Comparison of ENCODE assay signal across 30 cellular contexts in genomic region chr1:152029937-152030211, GRCh38. TPM values are rescaled to one million over a fixed set of nuclear protein-coding genes. Genes with fewer than 3 reads are reported as not detected.
A peak's percentile ranks its signal among the peaks of the same experiment; 100 is the strongest.
DNase-seq lines count a peak whose midpoint lies in the region; ATAC-seq and TF ChIP-seq lines count a peak whose summit lies in the region.
"Had no signal": no experiment of that assay in that cellular context is flagged by ENCODE, and none has a peak within 500 bp of the region (broad histone marks: within the 10 kb centered on the region; RNA-seq: fewer than 3 reads in every experiment).

No MANE protein-coding gene starts in this region.

- TF ChIP-seq CTCF in MCF 10A (IDR thresholded peaks at IDR 0.05; ENCODE audit: unreplicated experiment) (no peak), breast epithelium (IDR thresholded peaks at IDR 0.05) (no peak), RWPE2 (IDR thresholded peaks at IDR 0.05; ENCODE audit: poor library complexity, severe bottlenecking) (no peak)

- no peaks in the 10 kb centered on the region for H3K27me3 Mint-ChIP-seq in MCF 10A (ENCODE audit: insufficient read depth, unreplicated experiment)

- CTCF ChIA-PET in MCF 10A (lab: Yijun Ruan, JAX) = interaction anchor here (0.6 to 4.3 kb wide), 7 partner anchors 12 to 182 kb away, joined by 3 to 31 read pairs (median 4); no protein-coding TSS in a partner anchor

- H3K36me3 ChIP-seq in breast epithelium (no peaks in the 10 kb centered on the region), RWPE2 (ENCODE audit: low read depth) (peaks cover 45% of the 10 kb centered on the region), esophagus (ENCODE audit: control insufficient read depth in 2 of 2, insufficient read depth in 2 of 2, low read length in 1 of 2) (peaks cover 10 to 19% of the 10 kb centered on the region in 2 donors)

- H3K27me3 ChIP-seq in breast epithelium (no peaks in the 10 kb centered on the region), RWPE2 (ENCODE audit: insufficient read depth, poor library complexity, severe bottlenecking) (no peaks in the 10 kb centered on the region), esophagus (ENCODE audit: control insufficient read depth in 1 of 2, insufficient read depth in 2 of 2, low read length in 2 of 2) (no peaks in the 10 kb centered on the region)
- H3K27me3 ChIP-seq: right atrium auricular region, upper lobe of right lung had no signal

- intact Hi-C loops in MCF 10A (cut with micrococcal nuclease) (no loop called here), breast epithelium (cut with DNase I; ENCODE audit: low total_unique reads) (no loop called here), head of caudate nucleus (cut with DNase I) (no loop called here)

- H3K4me3 ChIP-seq in breast epithelium (no peak overlapping the region), RWPE2 (ENCODE audit: severe bottlenecking) (no peak overlapping the region), esophagus (ENCODE audit: low read depth in 1 of 2, low read length in 2 of 2) (no peak overlapping the region)
- H3K4me3 ChIP-seq: GM23338, right atrium auricular region, upper lobe of right lung had no signal

- BruUV-seq in MCF 10A (replicated peaks; lab: Mats Ljungman, UMichigan) = no TSS peak

- H3K4me1 ChIP-seq in breast epithelium (peaks cover 0 to 6% of the 10 kb centered on the region in 2 donors), RWPE2 (ENCODE audit: insufficient read depth, poor library complexity, severe bottlenecking) (peaks cover 37% of the 10 kb centered on the region), esophagus (ENCODE audit: control insufficient read depth in 2 of 2, insufficient read depth in 2 of 2, low read length in 1 of 2) (no peaks in the 10 kb centered on the region)

- no peak for DNase-seq in MCF 10A (ENCODE audit: unreplicated experiment)
- no peak for DNase-seq in breast epithelium (ENCODE audit: low spot score in 2 of 2)
- no peak for DNase-seq in RWPE2 (ENCODE audit: low spot score)
- DNase-seq in DMS79 treated with DMSO at 0.1 percent for 48 hours (lab: John Stamatoyannopoulos, UW) = no peak
- no peak for DNase-seq in UCSD-AML1 (lab: John Stamatoyannopoulos, UW; ENCODE audit: unreplicated experiment)
- DNase-seq in CD1c-positive myeloid dendritic cell (ENCODE audit: extremely low spot score) = no peak
- no peak for DNase-seq in head of caudate nucleus
- DNase-seq: activated gamma-delta T cell treated with Interleukin-2 at 50 U/mL for 16 hours; amniotic stem cell; C1 segment of cervical spinal cord; effector CD4-positive, alpha-beta T cell; left colon; NCI-H1048; NCI-H1694 treated with DMSO at 0.1 percent for 48 hours; NCI-H2171; NCI-H510A treated with DMSO at 0.1 percent for 48 hours; NK-92 treated with Interleukin-12 subunit alpha and Interleukin-12 subunit beta, amount 100 ng/mL, for 24 hours; SHP77 treated with DMSO at 0.1 percent for 48 hours; stimulated activated CD4-positive, alpha-beta T cell treated with anti-CD3 and anti-CD28 coated beads, Interleukin-4, amount 100 ng/mL, for 1 hour; substantia nigra; T1000; upper lobe of right lung had no signal

- no peak for TF ChIP-seq POLR2A in breast epithelium (IDR thresholded peaks at IDR 0.05)

- 89 to 90% methylated on average over 4 of the region's 4 CpGs for WGBS in esophagus, 2 donors

- no peak for ATAC-seq in RWPE2 (ENCODE audit: low read depth)
- ATAC-seq: GM23338, left colon, WTC11 had no signal

- no peak overlapping the region for H3K27ac ChIP-seq in breast epithelium
- H3K27ac ChIP-seq in RWPE2 (ENCODE audit: poor library complexity, severe bottlenecking) = peak overlapping the region; percentile 97
- H3K27ac ChIP-seq in esophagus (ENCODE audit: low read depth in 2 of 2, low read length in 1 of 2) = peak overlapping the region; percentile 7 to 78
- H3K27ac ChIP-seq: right atrium auricular region had no signal

- H3K36me3 Mint-ChIP-seq in MCF 10A (ENCODE audit: insufficient read depth, unreplicated experiment) = peaks cover 50% of the 10 kb centered on the region

- no peaks in the 10 kb centered on the region for H3K9me3 Mint-ChIP-seq in MCF 10A (ENCODE audit: unreplicated experiment)
- H3K9me3 Mint-ChIP-seq: GM23338 had no signal

- no peaks in the 10 kb centered on the region for H3K9me3 ChIP-seq in breast epithelium
- H3K9me3 ChIP-seq in RWPE2 (ENCODE audit: severe bottlenecking) = no peaks in the 10 kb centered on the region
- H3K9me3 ChIP-seq in esophagus (ENCODE audit: control insufficient read depth in 2 of 2, insufficient read depth in 1 of 2, low read depth in 1 of 2, low read length in 1 of 2) = no peaks in the 10 kb centered on the region
- H3K9me3 ChIP-seq: right atrium auricular region, upper lobe of right lung had no signal

- peak overlapping the region; percentile 69 for H3K27ac Mint-ChIP-seq in MCF 10A (ENCODE audit: low read depth, unreplicated experiment)

- no peak overlapping the region for H3K4me3 Mint-ChIP-seq in MCF 10A (ENCODE audit: unreplicated experiment)
- H3K4me3 Mint-ChIP-seq: GM23338, neural crest cell, WTC11 had no signal

- H3K4me1 Mint-ChIP-seq in MCF 10A (ENCODE audit: insufficient read depth, unreplicated experiment) = peaks cover 53% of the 10 kb centered on the region

- POLR2A ChIA-PET in MCF 10A (lab: Yijun Ruan, JAX) = interaction anchor here (0.6 to 13.2 kb wide), 8 partner anchors 20 to 960 kb away, joined by 3 to 622 read pairs (median 7); no protein-coding TSS in a partner anchor

RNA-seq across cellular contexts. Expression of gene S100A11, which starts 6.9 kb away (rescaled TPM):
- total RNA-seq in MCF 10A (2022) (1,562 and 1,998 TPM in 2 replicates), breast epithelium (100 to 1,000 TPM; 220 to 325 (median 275) TPM)
- polyA plus RNA-seq in esophagus = over 10,000 TPM in 1 of 2 donors, 1,000 to 10,000 TPM in 1; 5,583 to 11,944 TPM

RNA-seq across cellular contexts. Expression of gene S100A10, which starts 36.2 kb away (rescaled TPM):
- total RNA-seq in MCF 10A (2022) (1,693 and 1,694 TPM in 2 replicates), breast epithelium (100 to 1,000 TPM in 1 of 3 donors, 10 to 100 TPM in 2; 70.4 to 156 (median 84.9) TPM)
- polyA plus RNA-seq in esophagus = 1,000 to 10,000 TPM; 1,247 to 2,455 TPM

RNA-seq across cellular contexts. Expression of gene TCHHL1, which starts 59.0 kb away (rescaled TPM):
- not detected in 2 replicates for total RNA-seq in MCF 10A (2022)
- not detected for total RNA-seq in breast epithelium
- polyA plus RNA-seq in esophagus = not detected
- total RNA-seq: epithelial cell of proximal tubule, fibroblast of villous mesenchyme, GM23338, left colon, LHCN-M2, neural crest cell, right atrium auricular region, upper lobe of right lung, WTC11 had no signal
- polyA plus RNA-seq: GM23338 had no signal

Comparison
In these comparisons a context has a peak if more than half of its experiments do, and no peak if none do; other contexts are left out.
1. RNA of gene S100A10, which starts 36.2 kb away (total RNA-seq): 1,693 to 1,694 TPM in MCF 10A; 70.4 to 156 TPM in breast epithelium; every median in the first group is over 10 times any median in the second.
2. H3K27ac ChIP-seq: peak in RWPE2 (single experiment) and esophagus (2 of 2); none in breast epithelium (0 of 2).